13 cellular contexts compared by ENCODE assay signal in the genomic region with DNA sequence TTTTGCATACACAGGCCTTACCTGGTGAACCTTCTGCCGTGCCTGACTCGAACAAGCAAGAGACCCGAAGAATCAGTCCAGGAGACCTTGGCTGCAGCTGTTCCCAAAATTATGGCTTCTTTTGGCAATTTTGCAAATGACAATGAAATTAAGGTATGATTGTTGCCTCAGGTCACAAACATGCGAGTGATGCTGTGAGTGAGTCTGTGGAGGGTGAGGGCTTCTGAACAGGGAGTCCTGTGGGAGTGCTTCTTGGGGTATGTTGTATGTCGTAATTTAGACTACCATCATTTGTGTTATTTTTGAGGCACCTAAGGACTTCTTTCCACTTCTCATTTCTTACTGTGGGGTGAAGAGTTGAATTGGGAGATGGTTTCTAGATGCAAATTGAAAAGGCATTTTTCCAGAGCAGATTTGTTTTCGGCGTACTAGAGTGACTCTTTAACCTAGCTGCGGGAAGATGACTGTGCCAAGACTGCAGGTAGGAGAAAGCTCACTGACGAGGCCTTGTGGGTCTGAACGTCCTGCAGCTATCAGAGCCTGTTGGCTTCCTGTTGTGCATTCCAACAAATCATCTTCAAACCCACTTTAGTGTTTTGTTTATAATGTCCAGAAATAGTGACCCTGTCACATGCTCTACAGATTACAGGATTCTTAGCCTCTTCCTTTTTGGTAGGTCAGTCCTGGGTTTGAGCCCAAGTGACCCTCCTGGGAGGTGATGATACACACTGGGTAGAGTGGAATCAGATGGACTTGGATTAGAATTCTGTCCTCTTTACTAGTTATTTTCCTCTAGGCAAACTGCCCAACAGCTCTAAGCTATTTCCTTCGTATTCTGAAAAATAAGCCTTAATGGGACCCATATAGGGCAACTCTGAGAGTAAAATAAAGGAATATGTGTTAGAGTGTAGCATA. TPM values are rescaled to one million over a fixed set of nuclear protein-coding genes. Genes with fewer than 3 reads are reported as not detected.
DNase-seq lines count a peak whose midpoint lies in the region; ATAC-seq, FAIRE-seq and TF ChIP-seq lines count a peak whose summit lies in the region.
"Had no signal": no experiment of that assay in that cellular context is flagged by ENCODE, and none has a peak within 500 bp of the region (broad histone marks: within the 10 kb centered on the region; RNA-seq: fewer than 3 reads in every experiment).

No MANE protein-coding gene starts in this region.

- no peak for TF ChIP-seq CTCF in choroid plexus epithelial cell (conservative IDR thresholded peaks at IDR 0.05; ENCODE audit: low read depth, low read length)
- TF ChIP-seq CTCF in keratinocyte (optimal IDR thresholded peaks at IDR 0.05 in 1 of 3, IDR thresholded peaks at IDR 0.05 in 1 of 3, conservative IDR thresholded peaks at IDR 0.05 in 1 of 3; ENCODE audit: extremely low read depth in 1 of 3, insufficient read depth in 2 of 3, low read length in 3 of 3), result no peak

- no peaks in the 10 kb centered on the region for H3K9me3 Mint-ChIP-seq in activated naive CD4-positive, alpha-beta T cell treated with anti-CD3 and anti-CD28 coated beads, Interleukin-2, amount 50 U/mL, for 72 hours
- H3K9me3 Mint-ChIP-seq: activated B cell treated with CpG ODN at 0.5 μM for 24 hours had no signal

- dilution Hi-C loops in keratinocyte (cut with MboI; ENCODE audit: extremely low pct_ligation_motif_present, low sequenced_read_pairs), result no loop called here

- H3K36me3 ChIP-seq in keratinocyte (ENCODE audit: control insufficient read depth in 2 of 2, extremely low read depth in 1 of 2, insufficient read depth in 2 of 2, low read length in 2 of 2) (peaks cover 14 to 17% of the 10 kb centered on the region in 2 experiments), subcutaneous abdominal adipose tissue (ENCODE audit: control insufficient read depth in 5 of 5, insufficient read depth in 5 of 5, low read length in 5 of 5) (peaks cover 13 to 54% (median 20%) of the 10 kb centered on the region in 5 donors)

- H4K20me1 ChIP-seq in keratinocyte (ENCODE audit: control insufficient read depth, extremely low read depth, insufficient read depth, low read length), result peaks cover 2% of the 10 kb centered on the region

- H3K27ac Mint-ChIP-seq in activated naive CD4-positive, alpha-beta T cell treated with anti-CD3 and anti-CD28 coated beads, Interleukin-2, amount 50 U/mL, for 72 hours, result no peak overlapping the region

- H3K79me2 ChIP-seq in keratinocyte (ENCODE audit: control insufficient read depth, insufficient read depth, low read length), result peaks cover 2% of the 10 kb centered on the region

- intact Hi-C loops in head of caudate nucleus (cut with DNase I), result no loop called here

- H3K9me3 ChIP-seq in keratinocyte (ENCODE audit: control insufficient read depth, low read depth, low read length) (no peaks in the 10 kb centered on the region), subcutaneous abdominal adipose tissue (ENCODE audit: control insufficient read depth in 5 of 5, low read length in 5 of 5) (no peaks in the 10 kb centered on the region)

- H3K4me2 ChIP-seq in keratinocyte (ENCODE audit: control insufficient read depth, extremely low read depth, insufficient read depth, low read depth, low read length), result peak overlapping the region; percentile 7

- H2AFZ ChIP-seq in keratinocyte (ENCODE audit: control insufficient read depth, low read length), result no peak overlapping the region

- no peak for FAIRE-seq in keratinocyte (lab: Jason Lieb, UNC)
- FAIRE-seq: small intestine had no signal

- no peak for ATAC-seq in HG02970 (IDR thresholded peaks at IDR 0.05; ENCODE audit: low FRiP score, unreplicated experiment)
- ATAC-seq in activated naive CD4-positive, alpha-beta T cell treated with anti-CD3 and anti-CD28 coated beads, Interleukin-2, amount 50 U/mL, for 72 hours, result no peak

- H3K9ac ChIP-seq in keratinocyte (ENCODE audit: control insufficient read depth, extremely low read depth, insufficient read depth, low read length), result no peak overlapping the region
- H3K9ac ChIP-seq in subcutaneous abdominal adipose tissue (ENCODE audit: low read length in 5 of 5), result peak overlapping the region in 2 of 5 donors; percentile 11 to 21

- H3K4me1 ChIP-seq in keratinocyte (ENCODE audit: control insufficient read depth, extremely low read depth, insufficient read depth, low read length) (peaks cover 15% of the 10 kb centered on the region), subcutaneous abdominal adipose tissue (ENCODE audit: control insufficient read depth in 5 of 5, insufficient read depth in 5 of 5, low read length in 5 of 5) (peaks cover 9 to 48% (median 26%) of the 10 kb centered on the region in 5 donors)

- peak overlapping the region; percentile 41 for H3K27ac ChIP-seq in keratinocyte (ENCODE audit: control insufficient read depth, insufficient read depth, low read length)
- H3K27ac ChIP-seq in subcutaneous abdominal adipose tissue (ENCODE audit: low read depth, low read length), result peak overlapping the region; percentile 84
- H3K27ac ChIP-seq: cardiac muscle cell had no signal

- no peaks in the 10 kb centered on the region for H3K9me1 ChIP-seq in keratinocyte (ENCODE audit: control insufficient read depth, extremely low read depth, insufficient read depth, low read length)

- no peak overlapping the region for H3K4me3 ChIP-seq in choroid plexus epithelial cell (ENCODE audit: low read depth, low read length)
- H3K4me3 ChIP-seq in keratinocyte (ENCODE audit: control insufficient read depth in 2 of 3, extremely low read depth in 1 of 3, insufficient read depth in 2 of 3, low read depth in 1 of 3, low read length in 3 of 3), result no peak overlapping the region
- no peak overlapping the region for H3K4me3 ChIP-seq in subcutaneous abdominal adipose tissue (ENCODE audit: low read depth in 1 of 5, low read length in 5 of 5)
- H3K4me3 ChIP-seq: cardiac muscle cell had no signal

- peak; percentile 53 for DNase-seq in GM04504 (ENCODE audit: low read depth)
- peak; percentile 64 for DNase-seq in choroid plexus epithelial cell (ENCODE audit: low read depth)
- DNase-seq in keratinocyte (ENCODE audit: low read depth, low spot score), result no peak
- no peak for DNase-seq in activated gamma-delta T cell treated with Interleukin-2 at 50 U/mL for 16 hours
- no peak for DNase-seq in head of caudate nucleus
- DNase-seq in activated naive CD4-positive, alpha-beta T cell treated with anti-CD3 and anti-CD28 coated beads, Interleukin-2, amount 50 U/mL, for 72 hours (ENCODE audit: low spot score in 2 of 2), result no peak

- H3K27me3 ChIP-seq in keratinocyte (ENCODE audit: control insufficient read depth, extremely low read depth, insufficient read depth, low read length) (no peaks in the 10 kb centered on the region), subcutaneous abdominal adipose tissue (ENCODE audit: control insufficient read depth in 5 of 5, insufficient read depth in 4 of 5, low read length in 5 of 5) (no peaks in the 10 kb centered on the region)
- H3K27me3 ChIP-seq: cardiac muscle cell had no signal

- peaks cover 6 to 21% of the 10 kb centered on the region in 2 donors for H3K36me3 Mint-ChIP-seq in activated naive CD4-positive, alpha-beta T cell treated with anti-CD3 and anti-CD28 coated beads, Interleukin-2, amount 50 U/mL, for 72 hours

RNA-seq across cellular contexts. Expression of a gene that starts 33.0 kb away (rescaled TPM):
- 16.2 to 25.5 TPM (median 16.4 TPM) in 3 replicates for polyA plus RNA-seq in keratinocyte
- polyA plus RNA-seq in keratinocyte (2011; ENCODE audit: low read depth), result 12.8 TPM
- 12.6 and 25.9 TPM in 2 replicates for polyA plus RNA-seq in keratinocyte (2011; cell fraction: cytosol; rRNA removed)
- polyA plus RNA-seq in keratinocyte (2011; cell fraction: nucleus; rRNA removed), result 84.9 and 88.7 TPM in 2 replicates
- polyA plus RNA-seq in keratinocyte (2012; ENCODE audit: low replicate concordance), result 16.1 and 26.7 TPM in 2 replicates
- 97.9 to 218 TPM (median 114 TPM) in 3 replicates for polyA minus RNA-seq in keratinocyte
- polyA minus RNA-seq in keratinocyte (2011; cell fraction: cytosol; rRNA and poly(A)+ RNA removed), result 87.9 TPM
- polyA minus RNA-seq in keratinocyte (2011; cell fraction: nucleus; rRNA and poly(A)+ RNA removed), result 113 and 216 TPM in 2 replicates
- 100 to 1,000 TPM in 1 of 2 donors, 10 to 100 TPM in 1; 77.8 to 121 TPM for total RNA-seq in activated naive CD4-positive, alpha-beta T cell treated with anti-CD3 and anti-CD28 coated beads, Interleukin-2, amount 50 U/mL, for 72 hours

RNA-seq across cellular contexts. Expression of a gene that starts 33.2 kb away (rescaled TPM):
- polyA plus RNA-seq in keratinocyte, result not detected in 3 replicates
- polyA plus RNA-seq in keratinocyte (2011; ENCODE audit: low read depth), result not detected
- polyA plus RNA-seq in keratinocyte (2011; cell fraction: cytosol; rRNA removed), result not detected in 2 replicates
- not detected in 2 replicates for polyA plus RNA-seq in keratinocyte (2011; cell fraction: nucleus; rRNA removed)
- not detected in 2 replicates for polyA plus RNA-seq in keratinocyte (2012; ENCODE audit: low replicate concordance)
- polyA minus RNA-seq in keratinocyte, result not detected in 3 replicates
- polyA minus RNA-seq in keratinocyte (2011; cell fraction: cytosol; rRNA and poly(A)+ RNA removed), result not detected
- not detected in 2 replicates for polyA minus RNA-seq in keratinocyte (2011; cell fraction: nucleus; rRNA and poly(A)+ RNA removed)
- not detected for total RNA-seq in activated naive CD4-positive, alpha-beta T cell treated with anti-CD3 and anti-CD28 coated beads, Interleukin-2, amount 50 U/mL, for 72 hours
- total RNA-seq: activated B cell treated with CpG ODN at 0.5 μM for 24 hours, cardiac muscle cell, glomerular endothelial cell, mononuclear cell had no signal
- polyA plus RNA-seq: cardiac muscle cell, small intestine had no signal

Comparison
In these comparisons a context has a peak if more than half of its experiments do, and no peak if none do; other contexts are left out.
1. DNase-seq: peak in GM04504 (single experiment) and choroid plexus epithelial cell (single experiment); none in keratinocyte (single experiment), activated gamma-delta T cell treated with Interleukin-2 at 50 U/mL for 16 hours (single experiment), head of caudate nucleus (0 of 42) and activated naive CD4-positive, alpha-beta T cell treated with anti-CD3 and anti-CD28 coated beads, Interleukin-2, amount 50 U/mL, for 72 hours (0 of 2).